In the genomic region with DNA sequence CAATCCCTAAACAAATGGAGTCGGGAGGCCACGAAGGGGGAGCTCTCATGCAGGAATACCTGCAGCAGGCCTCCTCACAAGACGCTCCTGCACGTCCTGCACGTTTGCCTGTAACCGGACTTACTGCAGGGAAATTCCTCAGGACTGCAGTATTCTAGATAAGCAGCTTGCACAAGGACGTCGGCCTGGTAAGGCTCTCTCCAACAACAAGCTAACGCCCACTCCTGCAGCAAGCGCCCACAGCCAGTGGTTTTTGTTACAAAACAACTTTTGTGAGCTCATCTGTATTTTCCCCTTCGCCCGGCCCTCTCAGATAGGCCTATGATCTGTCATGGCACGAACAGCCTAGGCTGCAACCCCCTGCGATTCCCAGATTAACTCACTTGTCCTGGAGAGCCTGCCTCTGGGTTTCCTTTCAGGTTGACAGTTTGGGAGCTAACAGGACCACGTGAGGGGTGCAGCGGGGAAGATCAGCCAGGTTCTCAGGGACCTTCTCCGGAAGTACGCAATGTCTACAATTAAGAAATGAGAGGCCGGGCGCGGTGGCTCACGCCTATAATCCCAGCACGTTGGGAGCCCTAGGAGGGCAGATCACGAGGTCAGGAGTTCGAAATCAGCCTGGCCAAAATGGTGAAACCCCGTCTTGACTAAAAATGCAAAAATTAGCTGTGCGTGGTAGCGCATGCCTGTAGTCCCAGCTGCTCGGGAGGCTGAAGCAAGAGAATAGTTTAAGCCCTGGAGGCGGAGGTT, we compare ENCODE assay signal across 8 cellular contexts. TPM values are rescaled to one million over a fixed set of nuclear protein-coding genes. Genes with fewer than 3 reads are reported as not detected.
DNase-seq lines count a peak whose midpoint lies in the region; ATAC-seq and TF ChIP-seq lines count a peak whose summit lies in the region.

No MANE protein-coding gene starts in this region.

- peak overlapping the region; percentile 87 for H3K9ac ChIP-seq in endodermal cell (ENCODE audit: extremely low read depth, low read length, poor library complexity, severe bottlenecking)

- no peak for TF ChIP-seq CTCF in CD4-positive, alpha-beta T cell (IDR thresholded peaks at IDR 0.05)
- TF ChIP-seq CTCF in endodermal cell (conservative IDR thresholded peaks at IDR 0.05), result no peak

- peak overlapping the region; percentile 100 for H3K27ac Mint-ChIP-seq in CD4-positive, alpha-beta T cell
- H3K27ac Mint-ChIP-seq in endodermal cell, result peak overlapping the region; percentile 93

- no peaks in the 10 kb centered on the region for H3K27me3 ChIP-seq in CD4-positive, alpha-beta T cell (ENCODE audit: control insufficient read depth, insufficient read depth, low read length)
- H3K27me3 ChIP-seq in endodermal cell (ENCODE audit: control insufficient read depth, insufficient read depth, low read length, poor library complexity, severe bottlenecking) (no peaks in the 10 kb centered on the region), muscle layer of duodenum (ENCODE audit: low read depth, low read length) (no peaks in the 10 kb centered on the region)

- peak overlapping the region; percentile 97 for H3K4me3 Mint-ChIP-seq in CD4-positive, alpha-beta T cell
- H3K4me3 Mint-ChIP-seq in endodermal cell, result peak overlapping the region; percentile 87

- H3K4me3 ChIP-seq in endodermal cell (ENCODE audit: low read length) (peak overlapping the region; percentile 96), muscle layer of duodenum (ENCODE audit: low read depth in 1 of 2, low read length in 2 of 2) (peak overlapping the region; percentile 73 to 90)

- intact Hi-C loops in CD4-positive, alpha-beta T cell (cut with DNase I, micrococcal nuclease), result loop anchor here (1.0 to 2.0 kb wide), 2 partner anchors 16 to 40 kb away; partner anchors contain the start of gene SSU72 (in 1 of the 2)

- H3K36me3 Mint-ChIP-seq in CD4-positive, alpha-beta T cell (ENCODE audit: low read depth), result peaks cover 21% of the 10 kb centered on the region
- peaks cover 11% of the 10 kb centered on the region for H3K36me3 Mint-ChIP-seq in endodermal cell (ENCODE audit: low read depth)

- peak overlapping the region; percentile 99 for H3K27ac ChIP-seq in CD4-positive, alpha-beta T cell (ENCODE audit: low read depth, low read length)
- H3K27ac ChIP-seq in endodermal cell (ENCODE audit: low read depth, low read length), result peak overlapping the region; percentile 66
- no peak overlapping the region for H3K27ac ChIP-seq in muscle layer of duodenum (ENCODE audit: low read length)

- H3K9me3 ChIP-seq in CD4-positive, alpha-beta T cell (ENCODE audit: control insufficient read depth, low read length), result no peaks in the 10 kb centered on the region
- H3K9me3 ChIP-seq in endodermal cell (ENCODE audit: control insufficient read depth, low read length) (no peaks in the 10 kb centered on the region), muscle layer of duodenum (ENCODE audit: control insufficient read depth in 1 of 2, low read length in 2 of 2) (no peaks in the 10 kb centered on the region)

- peak; percentile 49 for ATAC-seq in CD4-positive, alpha-beta T cell (ENCODE audit: poor library complexity)
- no peak for ATAC-seq in HG02840 (IDR thresholded peaks at IDR 0.05; ENCODE audit: low FRiP score, unreplicated experiment)

- POLR2A ChIA-PET in CD4-positive, alpha-beta T cell (lab: Charles Lee), result interaction anchor here (0.6 to 4.3 kb wide), 18 partner anchors 8 to 295 kb away, joined by 3 to 137 read pairs (median 7); partner anchors contain the start of genes ATAD3A, AURKAIP1, CCNL2 and CDK11A

- H3K4me1 ChIP-seq in endodermal cell (ENCODE audit: control insufficient read depth, insufficient read depth, low read length) (peaks cover 8% of the 10 kb centered on the region), muscle layer of duodenum (ENCODE audit: control insufficient read depth in 1 of 2, insufficient read depth in 2 of 2, low read length in 2 of 2) (peaks cover 6 to 43% of the 10 kb centered on the region in 2 donors)

- peak in 9 of 10 experiments; percentile 40 to 75 (median 58) for DNase-seq in CD4-positive, alpha-beta T cell
- peak; percentile 8 for DNase-seq in LoVo (ENCODE audit: low spot score)
- peak; percentile 66 to 73 for DNase-seq in activated CD4-positive, alpha-beta T cell treated with anti-CD3 and anti-CD28 coated beads, Interleukin-2, amount 50 U/mL, for 48 hours
- DNase-seq in endodermal cell, result peak; percentile 54
- DNase-seq in stromal cell of bone marrow (ENCODE audit: low read depth), result peak; percentile 32
- no peak for DNase-seq in hippocampal formation (lab: John Stamatoyannopoulos, UW)

- no peaks in the 10 kb centered on the region for H3K9me3 Mint-ChIP-seq in CD4-positive, alpha-beta T cell
- H3K9me3 Mint-ChIP-seq in endodermal cell, result no peaks in the 10 kb centered on the region

- CTCF ChIA-PET in CD4-positive, alpha-beta T cell (lab: Charles Lee), result interaction anchor here (1.0 to 1.3 kb wide), 2 partner anchors 16 to 295 kb away, joined by 4 read pairs; no protein-coding TSS in a partner anchor

- H3K4me1 Mint-ChIP-seq in CD4-positive, alpha-beta T cell (ENCODE audit: low read depth), result peaks cover 28% of the 10 kb centered on the region
- H3K4me1 Mint-ChIP-seq in endodermal cell, result peaks cover 4% of the 10 kb centered on the region

- 49 to 51% methylated on average over 22 to 30 of the region's 30 CpGs for WGBS in endodermal cell (ENCODE audit: insufficient coverage in 1 of 2, insufficient read length in 1 of 2), 2 experiments

- peaks cover 18% of the 10 kb centered on the region for H3K36me3 ChIP-seq in endodermal cell (ENCODE audit: control insufficient read depth, insufficient read depth, low read length)
- H3K36me3 ChIP-seq in muscle layer of duodenum (ENCODE audit: control insufficient read depth in 1 of 2, insufficient read depth in 2 of 2, low read length in 2 of 2), result peaks cover 7 to 10% of the 10 kb centered on the region in 2 donors

- H3K27me3 Mint-ChIP-seq in CD4-positive, alpha-beta T cell, result no peaks in the 10 kb centered on the region
- H3K27me3 Mint-ChIP-seq in endodermal cell (ENCODE audit: insufficient read depth), result no peaks in the 10 kb centered on the region

RNA-seq across cellular contexts. Expression of gene MIB2, which starts 0.9 kb away (rescaled TPM):
- total RNA-seq in CD4-positive, alpha-beta T cell, result 10 to 100 TPM; 58.3 to 59.4 TPM
- 10 to 100 TPM; 77.4 to 97.9 TPM for total RNA-seq in endodermal cell
- 46.2 TPM for polyA plus RNA-seq in endodermal cell (2013, experiment 1 of 2)
- polyA plus RNA-seq in endodermal cell (2013, experiment 2 of 2), result 42.1 TPM

RNA-seq across cellular contexts. Expression of gene FNDC10, which starts 14.4 kb away (rescaled TPM):
- 1 to 10 TPM; 1.0 to 1.3 TPM for total RNA-seq in CD4-positive, alpha-beta T cell
- total RNA-seq in endodermal cell, result 10 to 100 TPM; 10.4 to 10.8 TPM
- polyA plus RNA-seq in endodermal cell (2013, experiment 1 of 2), result 6.0 TPM
- polyA plus RNA-seq in endodermal cell (2013, experiment 2 of 2), result 5.7 TPM

RNA-seq across cellular contexts. Expression of gene MMP23B, which starts 17.6 kb away (rescaled TPM):
- 1 to 10 TPM; 3.0 to 3.7 TPM for total RNA-seq in CD4-positive, alpha-beta T cell
- 10 to 100 TPM; 14.7 to 19.9 TPM for total RNA-seq in endodermal cell
- polyA plus RNA-seq in endodermal cell (2013, experiment 1 of 2), result 10.1 TPM
- polyA plus RNA-seq in endodermal cell (2013, experiment 2 of 2), result 10.4 TPM

RNA-seq across cellular contexts. Expression of gene SSU72, which starts 39.7 kb away (rescaled TPM):
- 100 to 1,000 TPM in 1 of 2 experiments, 10 to 100 TPM in 1; 95.4 to 101 TPM for total RNA-seq in CD4-positive, alpha-beta T cell
- total RNA-seq in endodermal cell, result 100 to 1,000 TPM; 133 to 138 TPM
- polyA plus RNA-seq in endodermal cell (2013, experiment 1 of 2), result 130 TPM
- 116 TPM for polyA plus RNA-seq in endodermal cell (2013, experiment 2 of 2)

RNA-seq across cellular contexts. Expression of gene CDK11B, which starts 44.4 kb away (rescaled TPM):
- 10 to 100 TPM; 49.8 to 52.0 TPM for total RNA-seq in CD4-positive, alpha-beta T cell
- 10 to 100 TPM; 31.8 to 33.6 TPM for total RNA-seq in endodermal cell
- 42.7 TPM for polyA plus RNA-seq in endodermal cell (2013, experiment 1 of 2)
- 37.7 TPM for polyA plus RNA-seq in endodermal cell (2013, experiment 2 of 2)

Comparison
In these comparisons a context has a peak if more than half of its experiments do, and no peak if none do; other contexts are left out.
1. DNase-seq: peak in CD4-positive, alpha-beta T cell (9 of 10), LoVo (single experiment), activated CD4-positive, alpha-beta T cell treated with anti-CD3 and anti-CD28 coated beads, Interleukin-2, amount 50 U/mL, for 48 hours (2 of 2), endodermal cell (single experiment) and stromal cell of bone marrow (single experiment); none in hippocampal formation (0 of 2).
2. RNA of gene FNDC10, which starts 14.4 kb away (total RNA-seq): 10.4 to 10.8 TPM in endodermal cell; 1.0 to 1.3 TPM in CD4-positive, alpha-beta T cell; every median in the first group is over 4 times any median in the second.